Comparison of ENCODE assay signal across 17 cellular contexts in the genomic region with DNA sequence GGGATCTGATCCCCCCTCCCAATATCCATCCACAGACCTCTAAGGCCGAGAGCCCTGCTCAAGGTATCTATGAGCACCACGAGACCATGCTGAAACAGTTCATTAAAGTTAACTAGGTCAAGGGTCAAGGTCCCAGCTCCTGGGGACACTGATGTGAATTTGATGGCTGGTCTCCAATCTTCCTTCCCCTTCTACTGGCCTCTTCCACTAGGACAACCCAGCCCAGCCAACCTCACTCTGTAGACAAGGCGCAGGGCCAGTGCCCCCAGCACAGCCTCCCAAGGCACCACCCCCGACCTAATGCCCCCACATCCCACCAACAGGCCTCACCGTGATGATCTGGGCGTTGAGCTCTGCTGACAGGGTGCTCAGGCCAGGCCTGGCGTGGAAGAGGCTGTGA.
"Had no signal": no experiment of that assay in that cellular context is flagged by ENCODE, and none has a peak within 500 bp of the region (broad histone marks: within the 10 kb centered on the region; RNA-seq: fewer than 3 reads in every experiment).

No MANE protein-coding gene starts in this region.

- DNase-seq: activated CD4-positive, alpha-beta T cell treated with anti-CD3 and anti-CD28 coated beads for 4 hours; activated CD4-positive, alpha-beta T cell treated with anti-CD3 and anti-CD28 coated beads, Interleukin-2, amount 50 U/mL, for 48 hours; activated CD4-positive, CD25-positive, alpha-beta regulatory T cell; activated CD8-positive, alpha-beta memory T cell treated with anti-CD3 and anti-CD28 coated beads, Interleukin-2, amount 50 U/mL, for 48 hours; activated naive CD4-positive, alpha-beta T cell treated with Interleukin-2 at 50 U/mL for 16 hours; activated T-cell treated with anti-CD3 and anti-CD28 coated beads, Interleukin-2, amount 50 U/mL, for 48 hours; amygdala; cerebellar nuclear complex; heart right ventricle; retina; stimulated activated CD4-positive, alpha-beta T cell treated with anti-CD3 and anti-CD28 coated beads, Interleukin-4, amount 100 ng/mL, for 4 hours; stimulated activated naive CD8-positive, alpha-beta T cell treated with anti-CD3 and anti-CD28 coated beads, Interleukin-15, Interleukin-2, amounts not matched to agents 100 U/mL and 50 U/mL, for 24 hours; thyroid gland; upper lobe of right lung had no signal

- H3K27me3 ChIP-seq: heart right ventricle, thyroid gland, upper lobe of right lung had no signal

- H3K4me1 ChIP-seq: thyroid gland, upper lobe of right lung had no signal

- H3K27ac Mint-ChIP-seq: progenitor cell of endocrine pancreas had no signal

- H3K9me3 ChIP-seq: heart right ventricle, thyroid gland, upper lobe of right lung had no signal

- ATAC-seq: stimulated activated naive CD8-positive, alpha-beta T cell treated with anti-CD3 and anti-CD28 coated beads, Interleukin-15, Interleukin-2, amounts not matched to agents 100 U/mL and 50 U/mL, for 24 hours; upper lobe of right lung had no signal

- H3K27me3 Mint-ChIP-seq: progenitor cell of endocrine pancreas had no signal

- H3K27ac ChIP-seq: coronary artery, epithelial cell of prostate, thyroid gland, upper lobe of right lung had no signal

- H3K4me3 ChIP-seq: coronary artery, heart right ventricle, thyroid gland, upper lobe of right lung had no signal
